Comparison of ENCODE assay signal across 8 cellular contexts in genomic region chr22:24245010-24245409, GRCh38. TPM values are rescaled to one million over a fixed set of nuclear protein-coding genes. Genes with fewer than 3 reads are reported as not detected.
DNase-seq lines count a peak whose midpoint lies in the region; ATAC-seq, FAIRE-seq and TF ChIP-seq lines count a peak whose summit lies in the region.
"Not testable (repeated sequence)": the region's sequence is repeated elsewhere in the genome, so short reads cannot be mapped to it uniquely, and the experiment has no call there.
"Had no signal": no experiment of that assay in that cellular context is flagged by ENCODE, and none has a peak within 500 bp of the region (broad histone marks: within the 10 kb centered on the region; RNA-seq: fewer than 3 reads in every experiment).

TSS of gene GGT5 (minus strand) at chr22:24245082. CDS start at chr22:24244725, 357 bp downstream.

- H3K9ac ChIP-seq in Karpas-422 (ENCODE audit: low read length); endothelial cell of umbilical vein (replicated peaks; ENCODE audit: extremely low read depth, insufficient read depth, low read length): not testable (repeated sequence)

- H3K4me3 Mint-ChIP-seq in T-helper 1 cell treated with Interleukin-12 subunit alpha and Interleukin-12 subunit beta and Interleukin-4 antibody, amounts not matched to agents 30 μg/mL and 1 μg/mL, for 36 hours: peak within 1 kb of the TSS; percentile 3
- H3K4me3 Mint-ChIP-seq in nephron: peak within 1 kb of the TSS; percentile 59 to 79 (median 73)

- H3K4me3 ChIP-seq in Karpas-422 (ENCODE audit: low read length): not testable (repeated sequence)
- H3K4me3 ChIP-seq in endothelial cell of umbilical vein (replicated peaks in 1 of 3; ENCODE audit: insufficient read depth in 1 of 3, low read depth in 1 of 3, low read length in 3 of 3) (peak within 1 kb of the TSS in 2 of 3 experiments; percentile 32 to 53), right cardiac atrium (ENCODE audit: low read length) (peak within 1 kb of the TSS; percentile 18), spleen (peak within 1 kb of the TSS in 4 of 8 donors; percentile 7 to 54 (median 24))

- not testable (repeated sequence) for TF ChIP-seq POLR2A in endothelial cell of umbilical vein (IDR thresholded peaks at IDR 0.05; ENCODE audit: low read depth, low read length); spleen (IDR thresholded peaks at IDR 0.05)

- H3K9me3 Mint-ChIP-seq in T-helper 1 cell treated with Interleukin-12 subunit alpha and Interleukin-12 subunit beta and Interleukin-4 antibody, amounts not matched to agents 30 μg/mL and 1 μg/mL, for 36 hours; nephron: not testable (repeated sequence)

- not testable (repeated sequence) for H3K9me2 ChIP-seq in Karpas-422 (replicated peaks; ENCODE audit: insufficient read depth, low read length)

- 17% methylated on average over 12 of the region's 12 CpGs for WGBS in right cardiac atrium
- WGBS in spleen, 5 donors: 13 to 41% (median 34%) methylated on average over 7 to 12 of the region's 12 CpGs

- H3K27me3 ChIP-seq in Karpas-422 (ENCODE audit: low read length); endothelial cell of umbilical vein (ENCODE audit: control insufficient read depth in 2 of 2, insufficient read depth in 2 of 2, low read length in 2 of 2); right cardiac atrium (ENCODE audit: control insufficient read depth, insufficient read depth); spleen (replicated peaks in 1 of 7): not testable (repeated sequence)

- H3K9me3 ChIP-seq in Karpas-422 (ENCODE audit: low read length); endothelial cell of umbilical vein (replicated peaks; ENCODE audit: control insufficient read depth, insufficient read depth, low read length); right cardiac atrium (ENCODE audit: control insufficient read depth, low read length); spleen: not testable (repeated sequence)

- H3K9me1 ChIP-seq in endothelial cell of umbilical vein (replicated peaks; ENCODE audit: control insufficient read depth, extremely low read depth, insufficient read depth, low read length): not testable (repeated sequence)

- CTCF ChIA-PET in endothelial cell of umbilical vein (lab: Charles Lee): interaction anchor here (2.4 to 5.5 kb wide), 2 partner anchors 14 to 54 kb away, joined by 7 to 164 read pairs; no protein-coding TSS in a partner anchor

- not testable (repeated sequence) for H3K27ac ChIP-seq in Karpas-422 (ENCODE audit: low read length)
- H3K27ac ChIP-seq in endothelial cell of umbilical vein (ENCODE audit: insufficient read depth, low read depth, low read length): peak within 1 kb of the TSS; percentile 53
- peak within 1 kb of the TSS; percentile 82 for H3K27ac ChIP-seq in right cardiac atrium (ENCODE audit: low read length)
- peak within 1 kb of the TSS in 7 of 8 donors; percentile 29 to 85 (median 79) for H3K27ac ChIP-seq in spleen

- peak within 1 kb of the TSS; percentile 42 for H3K27ac Mint-ChIP-seq in T-helper 1 cell treated with Interleukin-12 subunit alpha and Interleukin-12 subunit beta and Interleukin-4 antibody, amounts not matched to agents 30 μg/mL and 1 μg/mL, for 36 hours
- peak within 1 kb of the TSS; percentile 88 to 93 (median 93) for H3K27ac Mint-ChIP-seq in nephron

- BruUV-seq in endothelial cell of umbilical vein (replicated peaks; lab: Mats Ljungman, UMichigan): not testable (repeated sequence)

- peak in 1 of 2 donors; percentile 25 for ATAC-seq in right cardiac atrium

- peak; percentile 4 for DNase-seq in Karpas-422
- DNase-seq in amniotic epithelial cell (ENCODE audit: low read depth): peak; percentile 74
- DNase-seq in endothelial cell of umbilical vein (ENCODE audit: low read depth, low spot score): peak; percentile 27
- peak; percentile 76 to 90 (median 81) for DNase-seq in right cardiac atrium
- peak; percentile 58 for DNase-seq in spleen

- H3K79me2 ChIP-seq in Karpas-422 (ENCODE audit: low read length): not testable (repeated sequence)
- peaks cover 21% of the 10 kb centered on the region for H3K79me2 ChIP-seq in endothelial cell of umbilical vein (ENCODE audit: control insufficient read depth, insufficient read depth, low read length)

- dilution Hi-C loops in endothelial cell of umbilical vein (cut with MboI; ENCODE audit: extremely low pct_ligation_motif_present, low sequenced_read_pairs): not testable (repeated sequence)

- H2AFZ ChIP-seq in Karpas-422 (ENCODE audit: low read length); endothelial cell of umbilical vein (ENCODE audit: low read depth, low read length): not testable (repeated sequence)

- not testable (repeated sequence) for H3K4me2 ChIP-seq in Karpas-422 (ENCODE audit: low read depth, low read length, poor library complexity, severe bottlenecking)
- peak within 1 kb of the TSS; percentile 12 for H3K4me2 ChIP-seq in endothelial cell of umbilical vein (ENCODE audit: insufficient read depth, low read length)

- H3K27me3 Mint-ChIP-seq in T-helper 1 cell treated with Interleukin-12 subunit alpha and Interleukin-12 subunit beta and Interleukin-4 antibody, amounts not matched to agents 30 μg/mL and 1 μg/mL, for 36 hours (ENCODE audit: low read depth); nephron (ENCODE audit: low read depth): not testable (repeated sequence)

- FAIRE-seq in endothelial cell of umbilical vein (lab: Jason Lieb, UNC): not testable (repeated sequence)

- not testable (repeated sequence) for H4K20me1 ChIP-seq in Karpas-422 (ENCODE audit: insufficient read depth, low read depth, low read length); endothelial cell of umbilical vein (replicated peaks; ENCODE audit: control insufficient read depth, extremely low read depth, insufficient read depth, low read length)

- not testable (repeated sequence) for H3K36me3 Mint-ChIP-seq in T-helper 1 cell treated with Interleukin-12 subunit alpha and Interleukin-12 subunit beta and Interleukin-4 antibody, amounts not matched to agents 30 μg/mL and 1 μg/mL, for 36 hours (ENCODE audit: low read depth); nephron (ENCODE audit: low read depth)

- intact Hi-C loops in endothelial cell of umbilical vein (cut with micrococcal nuclease): loop anchor here (10.0 kb wide), 1 partner anchor 290 kb away; no protein-coding TSS in a partner anchor
- intact Hi-C loops in right cardiac atrium (cut with DNase I): loop anchor here in 3 of 4 donors (5.0 kb wide), 2 partner anchors 53 to 58 kb away; no protein-coding TSS in a partner anchor
- intact Hi-C loops in spleen (cut with DNase I; ENCODE audit: low total_unique reads): loop anchor here (5.0 kb wide), 1 partner anchor 58 kb away; no protein-coding TSS in a partner anchor

- H3K4me1 Mint-ChIP-seq in T-helper 1 cell treated with Interleukin-12 subunit alpha and Interleukin-12 subunit beta and Interleukin-4 antibody, amounts not matched to agents 30 μg/mL and 1 μg/mL, for 36 hours (ENCODE audit: low read depth): peaks cover 38% of the 10 kb centered on the region
- H3K4me1 Mint-ChIP-seq in nephron: peaks cover 48% of the 10 kb centered on the region

- H3K4me1 ChIP-seq in Karpas-422 (ENCODE audit: low read length) (peaks cover 11% of the 10 kb centered on the region), endothelial cell of umbilical vein (ENCODE audit: control insufficient read depth, extremely low read depth, insufficient read depth, low read length) (peaks cover 54% of the 10 kb centered on the region), spleen (peaks cover 21 to 73% (median 46%) of the 10 kb centered on the region in 6 donors)
- not testable (repeated sequence) for H3K4me1 ChIP-seq in right cardiac atrium (ENCODE audit: control insufficient read depth, insufficient read depth, low read length)

- POLR2A ChIA-PET in endothelial cell of umbilical vein (lab: Charles Lee): not testable (repeated sequence)

- H3K36me3 ChIP-seq in Karpas-422 (ENCODE audit: insufficient read depth, low read length); endothelial cell of umbilical vein (ENCODE audit: control insufficient read depth in 2 of 2, extremely low read depth in 1 of 2, insufficient read depth in 2 of 2, low read length in 2 of 2); spleen: not testable (repeated sequence)

- not testable (repeated sequence) for TF ChIP-seq CTCF in endothelial cell of umbilical vein (IDR thresholded peaks at IDR 0.05; ENCODE audit: extremely low read depth in 1 of 2, insufficient read depth in 1 of 2, low read depth in 1 of 2, low read length in 2 of 2); nephron (IDR thresholded peaks at IDR 0.05; ENCODE audit: unreplicated experiment in 3 of 3); spleen (IDR thresholded peaks at IDR 0.05 in 8 of 11, conservative IDR thresholded peaks at IDR 0.05 in 3 of 11)

RNA-seq across cellular contexts. Expression of gene GGT5, which starts in this region (rescaled TPM):
- total RNA-seq in Karpas-422 (2014; rRNA removed; shearing (Covaris generic); ENCODE audit: low replicate concordance): not detected in 2 replicates
- 35.1 and 45.9 TPM in 2 replicates for total RNA-seq in endothelial cell of umbilical vein
- 293 and 501 TPM in 2 replicates for polyA plus RNA-seq in endothelial cell of umbilical vein
- polyA plus RNA-seq in endothelial cell of umbilical vein (2011; cell fraction: cytosol; rRNA removed): 87.8 and 97.1 TPM in 2 replicates
- polyA plus RNA-seq in endothelial cell of umbilical vein (2011; cell fraction: nucleus; rRNA removed): 197 and 275 TPM in 2 replicates
- polyA plus RNA-seq in endothelial cell of umbilical vein (2012): 84.1 and 102 TPM in 2 replicates
- polyA minus RNA-seq in endothelial cell of umbilical vein: 197 and 218 TPM in 2 replicates
- not detected for polyA minus RNA-seq in endothelial cell of umbilical vein (2011; cell fraction: cytosol; rRNA and poly(A)+ RNA removed)
- polyA minus RNA-seq in endothelial cell of umbilical vein (2011; cell fraction: nucleus; rRNA and poly(A)+ RNA removed): 68.1 and 104 TPM in 2 replicates
- total RNA-seq in right cardiac atrium: 10 to 100 TPM; 30.2 to 61.0 (median 45.1) TPM
- polyA plus RNA-seq in right cardiac atrium: 46.3 TPM
- total RNA-seq in spleen: 10 to 100 TPM in 6 of 7 donors, 1 to 10 TPM in 1; 9.5 to 47.2 (median 28.9) TPM
- polyA plus RNA-seq in spleen: 10 to 100 TPM; 24.5 to 36.4 (median 32.6) TPM
- total RNA-seq: M059J had no signal

Comparison
In these comparisons a context has a peak if more than half of its experiments do, and no peak if none do; other contexts are left out.
1. RNA of gene GGT5 (total RNA-seq): 30.2 to 61.0 TPM in right cardiac atrium, 35.1 to 45.9 TPM in endothelial cell of umbilical vein and 9.5 to 47.2 TPM in spleen; not detected in Karpas-422; every median in the first group is over 10 times any median in the second.
2. Peak in DNase-seq in Karpas-422; RNA of the gene not detected or under 1 TPM.
3. DNase-seq: peak in every context shown above with its lines; median percentile 81 in right cardiac atrium; 74 in amniotic epithelial cell; 58 in spleen; 27 in endothelial cell of umbilical vein; 4 in Karpas-422.